Comparison of ENCODE assay signal across 42 cellular contexts in the genomic region with DNA sequence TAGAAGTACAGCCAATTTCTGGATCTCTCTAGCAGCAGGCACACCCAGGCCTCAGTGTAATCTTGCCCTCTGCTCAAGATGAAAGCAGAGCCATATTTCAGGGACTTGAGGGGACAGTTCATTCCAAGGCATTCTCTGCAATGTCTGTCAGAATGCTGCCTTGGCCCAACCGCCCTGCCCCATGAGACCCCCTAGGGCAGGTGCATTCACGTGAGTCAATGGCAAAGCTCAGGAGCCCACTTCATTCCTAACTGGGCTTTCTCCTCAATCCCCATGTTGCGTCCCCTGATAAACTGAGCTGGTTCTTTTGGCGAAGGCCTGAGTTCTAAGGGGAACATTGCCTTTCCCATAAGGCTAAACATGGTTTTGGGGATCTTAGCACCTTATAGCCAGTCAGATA. TPM values are rescaled to one million over a fixed set of nuclear protein-coding genes. Genes with fewer than 3 reads are reported as not detected.
"Had no signal": no experiment of that assay in that cellular context is flagged by ENCODE, and none has a peak within 500 bp of the region (broad histone marks: within the 10 kb centered on the region; RNA-seq: fewer than 3 reads in every experiment).

No MANE protein-coding gene starts in this region.

- H3K9me3 Mint-ChIP-seq: activated naive CD4-positive, alpha-beta T cell treated with anti-CD3 and anti-CD28 coated beads for 36 hours; activated naive CD4-positive, alpha-beta T cell treated with anti-CD3 and anti-CD28 coated beads, Interleukin-2, amount 10 ng/mL, durations not matched to agents 7 days and 5 days; activated naive CD4-positive, alpha-beta T cell treated with anti-CD3 and anti-CD28 coated beads, Interleukin-2, amount 50 U/mL, for 24 hours; activated naive CD4-positive, alpha-beta T cell treated with anti-CD3 and anti-CD28 coated beads, Interleukin-2, amount 50 U/mL, for 72 hours; activated naive CD8-positive, alpha-beta T cell treated with anti-CD3 and anti-CD28 coated beads for 36 hours; activated naive CD8-positive, alpha-beta T cell treated with anti-CD3 and anti-CD28 coated beads, Interleukin-2, amount 10 ng/mL, durations not matched to agents 7 days and 5 days; activated naive CD8-positive, alpha-beta T cell treated with anti-CD3 and anti-CD28 coated beads, Interleukin-2, amount 50 U/mL, for 24 hours; activated T-cell treated with anti-CD3 and anti-CD28 coated beads, Interleukin-2, amount 50 U/mL, for 24 hours; activated T-cell treated with anti-CD3 and anti-CD28 coated beads, Interleukin-2, amount 50 U/mL, for 4 hours; activated T-cell treated with anti-CD3 and anti-CD28 coated beads, Interleukin-2, amount 50 U/mL, for 72 hours; activated T-helper 1 cell treated with anti-CD3 and anti-CD28 coated beads, Interleukin-12 subunit alpha, Interleukin-12 subunit beta, Interleukin-2, Interleukin-4 antibody, amounts not matched to agents 30 ng/mL and 10 ng/mL and 1 ng/mL, durations not matched to agents 14 hours and 24 hours and 36 hours; activated T-helper 17 cell treated with anti-CD3 and anti-CD28 coated beads, Interleukin-2, amount 50 U/mL, for 72 hours; activated T-helper 2 cell treated with anti-CD3 and anti-CD28 coated beads, Interferon-gamma antibody, Interleukin-2, Interleukin-4, amounts not matched to agents 10 μg/mL and 5 μg/mL and 100 μg/mL, durations not matched to agents 14 hours and 24 hours and 36 hours; brain; central memory CD8-positive, alpha-beta T cell had no signal

- DNase-seq: activated effector memory CD4-positive, alpha-beta T cell treated with anti-CD3 and anti-CD28 coated beads, Interleukin-2, amount 50 U/mL, for 16 hours; activated effector memory CD4-positive, alpha-beta T cell treated with Interleukin-2 at 50 U/mL for 16 hours; activated gamma-delta T cell; activated gamma-delta T cell treated with Interleukin-2 at 50 U/mL for 16 hours; activated naive CD4-positive, alpha-beta T cell; activated naive CD4-positive, alpha-beta T cell treated with anti-CD3 and anti-CD28 coated beads for 36 hours; activated naive CD4-positive, alpha-beta T cell treated with anti-CD3 and anti-CD28 coated beads, Interleukin-2, amount 10 ng/mL, durations not matched to agents 7 days and 5 days; activated naive CD4-positive, alpha-beta T cell treated with anti-CD3 and anti-CD28 coated beads, Interleukin-2, amount 50 U/mL, for 16 hours; activated naive CD4-positive, alpha-beta T cell treated with Interleukin-2 at 50 U/mL for 16 hours; activated naive CD8-positive, alpha-beta T cell treated with anti-CD3 and anti-CD28 coated beads for 36 hours; activated naive CD8-positive, alpha-beta T cell treated with anti-CD3 and anti-CD28 coated beads, Interleukin-2, amount 10 ng/mL, durations not matched to agents 7 days and 5 days; activated naive CD8-positive, alpha-beta T cell treated with anti-CD3 and anti-CD28 coated beads, Interleukin-2, amount 50 U/mL, for 24 hours; activated T-cell treated with anti-CD3 and anti-CD28 coated beads, Interleukin-2, amount 50 U/mL, for 1 hour; activated T-cell treated with anti-CD3 and anti-CD28 coated beads, Interleukin-2, amount 50 U/mL, for 24 hours; activated T-cell treated with anti-CD3 and anti-CD28 coated beads, Interleukin-2, amount 50 U/mL, for 4 hours; activated T-cell treated with anti-CD3 and anti-CD28 coated beads, Interleukin-2, amount 50 U/mL, for 48 hours; activated T-cell treated with anti-CD3 and anti-CD28 coated beads, Interleukin-2, amount 50 U/mL, for 72 hours; adrenal gland; amniotic stem cell; amygdala; anterior cingulate cortex; aorta; caudate nucleus; central memory CD4-positive, alpha-beta T cell; cerebellar nuclear complex had no signal

- H3K36me3 ChIP-seq: adrenal gland, ascending aorta, brain microvascular endothelial cell, breast epithelium, cardiac muscle cell had no signal

- H3K4me1 Mint-ChIP-seq: activated naive CD4-positive, alpha-beta T cell treated with anti-CD3 and anti-CD28 coated beads, Interleukin-2, amount 10 ng/mL, durations not matched to agents 7 days and 5 days; activated naive CD4-positive, alpha-beta T cell treated with anti-CD3 and anti-CD28 coated beads, Interleukin-2, amount 50 U/mL, for 24 hours; activated naive CD8-positive, alpha-beta T cell treated with anti-CD3 and anti-CD28 coated beads for 36 hours; activated naive CD8-positive, alpha-beta T cell treated with anti-CD3 and anti-CD28 coated beads, Interleukin-2, amount 10 ng/mL, durations not matched to agents 7 days and 5 days; activated naive CD8-positive, alpha-beta T cell treated with anti-CD3 and anti-CD28 coated beads, Interleukin-2, amount 50 U/mL, for 24 hours; activated T-helper 17 cell treated with anti-CD3 and anti-CD28 coated beads, Interleukin-2, amount 50 U/mL, for 72 hours; central memory CD8-positive, alpha-beta T cell had no signal

- H3K4me3 ChIP-seq: adrenal gland, ascending aorta, body of pancreas, breast epithelium, cardiac muscle cell had no signal

- H3K9me3 ChIP-seq: adrenal gland, ascending aorta, body of pancreas, breast epithelium had no signal

- H3K36me3 Mint-ChIP-seq: activated naive CD4-positive, alpha-beta T cell treated with anti-CD3 and anti-CD28 coated beads, Interleukin-2, amount 10 ng/mL, durations not matched to agents 7 days and 5 days; activated naive CD4-positive, alpha-beta T cell treated with anti-CD3 and anti-CD28 coated beads, Interleukin-2, amount 50 U/mL, for 24 hours; activated naive CD4-positive, alpha-beta T cell treated with anti-CD3 and anti-CD28 coated beads, Interleukin-2, amount 50 U/mL, for 72 hours; activated naive CD8-positive, alpha-beta T cell; activated naive CD8-positive, alpha-beta T cell treated with anti-CD3 and anti-CD28 coated beads for 36 hours; activated naive CD8-positive, alpha-beta T cell treated with anti-CD3 and anti-CD28 coated beads, Interleukin-2, amount 10 ng/mL, durations not matched to agents 7 days and 5 days; brain had no signal

- H3K4me3 Mint-ChIP-seq: activated naive CD4-positive, alpha-beta T cell treated with anti-CD3 and anti-CD28 coated beads for 36 hours; activated naive CD4-positive, alpha-beta T cell treated with anti-CD3 and anti-CD28 coated beads, Interleukin-2, amount 10 ng/mL, durations not matched to agents 7 days and 5 days; activated naive CD4-positive, alpha-beta T cell treated with anti-CD3 and anti-CD28 coated beads, Interleukin-2, amount 50 U/mL, for 24 hours; activated naive CD8-positive, alpha-beta T cell; activated naive CD8-positive, alpha-beta T cell treated with anti-CD3 and anti-CD28 coated beads for 36 hours; activated naive CD8-positive, alpha-beta T cell treated with anti-CD3 and anti-CD28 coated beads, Interleukin-2, amount 10 ng/mL, durations not matched to agents 7 days and 5 days; activated naive CD8-positive, alpha-beta T cell treated with anti-CD3 and anti-CD28 coated beads, Interleukin-2, amount 50 U/mL, for 24 hours; activated T-cell treated with anti-CD3 and anti-CD28 coated beads, Interleukin-2, amount 50 U/mL, for 24 hours; activated T-cell treated with anti-CD3 and anti-CD28 coated beads, Interleukin-2, amount 50 U/mL, for 4 hours; activated T-cell treated with anti-CD3 and anti-CD28 coated beads, Interleukin-2, amount 50 U/mL, for 72 hours; activated T-helper 1 cell treated with anti-CD3 and anti-CD28 coated beads, Interleukin-12 subunit alpha, Interleukin-12 subunit beta, Interleukin-2, Interleukin-4 antibody, amounts not matched to agents 30 ng/mL and 10 ng/mL and 1 ng/mL, durations not matched to agents 14 hours and 24 hours and 36 hours; activated T-helper 17 cell treated with anti-CD3 and anti-CD28 coated beads, Interleukin-2, amount 50 U/mL, for 72 hours; brain; central memory CD8-positive, alpha-beta T cell had no signal

- H3K27ac Mint-ChIP-seq: activated naive CD4-positive, alpha-beta T cell treated with anti-CD3 and anti-CD28 coated beads for 36 hours; activated naive CD4-positive, alpha-beta T cell treated with anti-CD3 and anti-CD28 coated beads, Interleukin-2, amount 10 ng/mL, durations not matched to agents 7 days and 5 days; activated naive CD4-positive, alpha-beta T cell treated with anti-CD3 and anti-CD28 coated beads, Interleukin-2, amount 50 U/mL, for 24 hours; activated naive CD4-positive, alpha-beta T cell treated with anti-CD3 and anti-CD28 coated beads, Interleukin-2, amount 50 U/mL, for 72 hours; activated naive CD8-positive, alpha-beta T cell; activated naive CD8-positive, alpha-beta T cell treated with anti-CD3 and anti-CD28 coated beads for 36 hours; activated naive CD8-positive, alpha-beta T cell treated with anti-CD3 and anti-CD28 coated beads, Interleukin-2, amount 10 ng/mL, durations not matched to agents 7 days and 5 days; activated naive CD8-positive, alpha-beta T cell treated with anti-CD3 and anti-CD28 coated beads, Interleukin-2, amount 50 U/mL, for 24 hours; activated T-cell treated with anti-CD3 and anti-CD28 coated beads, Interleukin-2, amount 50 U/mL, for 24 hours; activated T-cell treated with anti-CD3 and anti-CD28 coated beads, Interleukin-2, amount 50 U/mL, for 72 hours; activated T-helper 1 cell treated with anti-CD3 and anti-CD28 coated beads, Interleukin-12 subunit alpha, Interleukin-12 subunit beta, Interleukin-2, Interleukin-4 antibody, amounts not matched to agents 30 ng/mL and 10 ng/mL and 1 ng/mL, durations not matched to agents 14 hours and 24 hours and 36 hours; activated T-helper 17 cell treated with anti-CD3 and anti-CD28 coated beads, Interleukin-2, amount 50 U/mL, for 72 hours; activated T-helper 2 cell treated with anti-CD3 and anti-CD28 coated beads, Interferon-gamma antibody, Interleukin-2, Interleukin-4, amounts not matched to agents 10 μg/mL and 5 μg/mL and 100 μg/mL, durations not matched to agents 14 hours and 24 hours and 36 hours; brain had no signal

- ATAC-seq: activated naive CD4-positive, alpha-beta T cell treated with anti-CD3 and anti-CD28 coated beads, Interleukin-2, amount 50 U/mL, for 72 hours; activated naive CD8-positive, alpha-beta T cell treated with anti-CD3 and anti-CD28 coated beads, Interleukin-2, amount 50 U/mL, for 24 hours; activated T-cell treated with anti-CD3 and anti-CD28 coated beads, Interleukin-2, amount 50 U/mL, for 4 hours; activated T-cell treated with anti-CD3 and anti-CD28 coated beads, Interleukin-2, amount 50 U/mL, for 72 hours; activated T-helper 17 cell treated with anti-CD3 and anti-CD28 coated beads, Interleukin-2, amount 50 U/mL, for 72 hours; body of pancreas had no signal

- H3K27ac ChIP-seq: adrenal gland, ascending aorta, body of pancreas, brain microvascular endothelial cell, breast epithelium, cardiac muscle cell had no signal

- H3K27me3 Mint-ChIP-seq: activated naive CD4-positive, alpha-beta T cell treated with anti-CD3 and anti-CD28 coated beads, Interleukin-2, amount 10 ng/mL, durations not matched to agents 7 days and 5 days; activated naive CD4-positive, alpha-beta T cell treated with anti-CD3 and anti-CD28 coated beads, Interleukin-2, amount 50 U/mL, for 24 hours; activated naive CD8-positive, alpha-beta T cell; activated naive CD8-positive, alpha-beta T cell treated with anti-CD3 and anti-CD28 coated beads for 36 hours; activated naive CD8-positive, alpha-beta T cell treated with anti-CD3 and anti-CD28 coated beads, Interleukin-2, amount 50 U/mL, for 24 hours; activated T-cell treated with anti-CD3 and anti-CD28 coated beads, Interleukin-2, amount 50 U/mL, for 24 hours; central memory CD8-positive, alpha-beta T cell had no signal

- H3K27me3 ChIP-seq: adrenal gland, ascending aorta, body of pancreas, brain microvascular endothelial cell, breast epithelium had no signal

- H3K4me1 ChIP-seq: adrenal gland, ascending aorta, body of pancreas, breast epithelium had no signal

RNA-seq across cellular contexts. Expression of a gene that starts 9.5 kb away (rescaled TPM):
- total RNA-seq: activated naive CD4-positive, alpha-beta T cell treated with anti-CD3 and anti-CD28 coated beads for 36 hours; activated naive CD4-positive, alpha-beta T cell treated with anti-CD3 and anti-CD28 coated beads, Interleukin-2, amount 50 U/mL, for 72 hours; activated naive CD8-positive, alpha-beta T cell treated with anti-CD3 and anti-CD28 coated beads for 36 hours; activated naive CD8-positive, alpha-beta T cell treated with anti-CD3 and anti-CD28 coated beads, Interleukin-2, amount 10 ng/mL, durations not matched to agents 7 days and 5 days; activated T-cell treated with anti-CD3 and anti-CD28 coated beads, Interleukin-2, amount 50 U/mL, for 4 hours; activated T-cell treated with anti-CD3 and anti-CD28 coated beads, Interleukin-2, amount 50 U/mL, for 72 hours; activated T-helper 1 cell treated with anti-CD3 and anti-CD28 coated beads, Interleukin-12 subunit alpha, Interleukin-12 subunit beta, Interleukin-2, Interleukin-4 antibody, amounts not matched to agents 30 ng/mL and 10 ng/mL and 1 ng/mL, durations not matched to agents 14 hours and 24 hours and 36 hours; activated T-helper 17 cell treated with anti-CD3 and anti-CD28 coated beads, Interleukin-2, amount 50 U/mL, for 72 hours; activated T-helper 2 cell treated with anti-CD3 and anti-CD28 coated beads, Interferon-gamma antibody, Interleukin-2, Interleukin-4, amounts not matched to agents 10 μg/mL and 5 μg/mL and 100 μg/mL, durations not matched to agents 14 hours and 24 hours and 36 hours; adrenal gland; aorta; ascending aorta; astrocyte; breast epithelium; cardiac septum; cerebellum; chondrocyte had no signal
- polyA plus RNA-seq: adrenal gland, aorta, cardiac muscle cell had no signal
